ENCODE assay signal across 8 cellular contexts in genomic region chr10:104255244-104255981, GRCh38. TPM values are rescaled to one million over a fixed set of nuclear protein-coding genes. Genes with fewer than 3 reads are reported as not detected.
A peak's percentile ranks its signal among the peaks of the same experiment; 100 is the strongest.
DNase-seq lines count a peak whose midpoint lies in the region; ATAC-seq and TF ChIP-seq lines count a peak whose summit lies in the region.

No MANE protein-coding gene starts in this region.

- peak; percentile 19 for DNase-seq in MM.1S
- DNase-seq in adrenal gland, result peak in 3 of 7 donors; percentile 27 to 64 (median 47)
- no peak for DNase-seq in right cardiac atrium
- no peak for DNase-seq in stimulated activated CD4-positive, alpha-beta T cell treated with anti-CD3 and anti-CD28 coated beads, Interleukin-2, amount 100 ng/mL, for 24 hours

- TF ChIP-seq CTCF in DOHH2 (IDR thresholded peaks at IDR 0.05; ENCODE audit: low read depth, low read length, poor library complexity, severe bottlenecking), result no peak
- no peak for TF ChIP-seq CTCF in MM.1S (IDR thresholded peaks at IDR 0.05; ENCODE audit: low read length)
- TF ChIP-seq CTCF in adrenal gland (IDR thresholded peaks at IDR 0.05), result no peak

- H3K9ac ChIP-seq in MM.1S (ENCODE audit: low read length), result peak overlapping the region; percentile 89
- H3K9ac ChIP-seq in rectal smooth muscle tissue (ENCODE audit: low read length), result peak overlapping the region; percentile 85

- no peaks in the 10 kb centered on the region for H3K27me3 ChIP-seq in DOHH2 (ENCODE audit: control insufficient read depth, low read length)
- H3K27me3 ChIP-seq in MM.1S (replicated peaks; ENCODE audit: insufficient read depth, low read length), result no peaks in the 10 kb centered on the region
- H3K27me3 ChIP-seq in adrenal gland, result no peaks in the 10 kb centered on the region
- H3K27me3 ChIP-seq in right cardiac atrium (ENCODE audit: control insufficient read depth, insufficient read depth), result no peaks in the 10 kb centered on the region
- H3K27me3 ChIP-seq in rectal smooth muscle tissue (ENCODE audit: control insufficient read depth, insufficient read depth, low read length), result no peaks in the 10 kb centered on the region

- H4K20me1 ChIP-seq in DOHH2 (ENCODE audit: control insufficient read depth, insufficient read depth, low read depth, low read length), result 0 out of 2 replicates have a peak, but pooled peaks cover 3% of the 10 kb centered on the region
- H4K20me1 ChIP-seq in MM.1S (ENCODE audit: insufficient read depth, low read length), result no peaks in the 10 kb centered on the region

- H3F3A ChIP-seq in DOHH2 (ENCODE audit: control insufficient read depth, insufficient read depth), result no peaks in the 10 kb centered on the region
- H3F3A ChIP-seq in MM.1S (ENCODE audit: insufficient read depth, low read length), result 0 out of 2 replicates have a peak, but pooled peaks cover 8% of the 10 kb centered on the region

- ATAC-seq in GM21526 (IDR thresholded peaks at IDR 0.05; ENCODE audit: low FRiP score, unreplicated experiment) (peak; percentile 42), right cardiac atrium (peak; percentile 65 to 68), HG02970 (IDR thresholded peaks at IDR 0.05; ENCODE audit: low FRiP score, unreplicated experiment) (no peak)

- intact Hi-C loops in adrenal gland (cut with DNase I) (no loop called here), right cardiac atrium (cut with DNase I) (no loop called here)

- H3K79me2 ChIP-seq in DOHH2 (ENCODE audit: control insufficient read depth, low read length) (peaks cover 57% of the 10 kb centered on the region), MM.1S (ENCODE audit: low read length) (peaks cover 46% of the 10 kb centered on the region)

- H3K27ac ChIP-seq in DOHH2 (ENCODE audit: low read depth, low read length) (peak overlapping the region; percentile 51), MM.1S (ENCODE audit: low read length) (peak overlapping the region; percentile 40; the same call in 1 of the 2 replicates), adrenal gland (peak overlapping the region; percentile 85 to 99 (median 98)), right cardiac atrium (ENCODE audit: low read length) (peak overlapping the region; percentile 99), rectal smooth muscle tissue (ENCODE audit: low read depth, low read length) (peak overlapping the region; percentile 92)

- H2AFZ ChIP-seq in MM.1S (ENCODE audit: low read length), result peak overlapping the region; percentile 94

- H3K4me1 ChIP-seq in DOHH2 (ENCODE audit: control insufficient read depth, low read length) (peaks cover 24% of the 10 kb centered on the region), MM.1S (ENCODE audit: low read length) (peaks cover 12% of the 10 kb centered on the region; the same call in 1 of the 2 replicates), adrenal gland (replicated peaks in 1 of 2) (peaks cover 33 to 67% of the 10 kb centered on the region in 2 donors), right cardiac atrium (ENCODE audit: control insufficient read depth, insufficient read depth, low read length) (peaks cover 2% of the 10 kb centered on the region), rectal smooth muscle tissue (ENCODE audit: control insufficient read depth, insufficient read depth, low read length) (peaks cover 2% of the 10 kb centered on the region)

- no peaks in the 10 kb centered on the region for H3K9me2 ChIP-seq in DOHH2 (replicated peaks; ENCODE audit: control insufficient read depth, low read length)
- no peaks in the 10 kb centered on the region for H3K9me2 ChIP-seq in MM.1S (replicated peaks; ENCODE audit: insufficient read depth, low read length)

- no peaks in the 10 kb centered on the region for H3K9me3 ChIP-seq in DOHH2 (ENCODE audit: control insufficient read depth, insufficient read depth, low read length)
- H3K9me3 ChIP-seq in MM.1S (replicated peaks; ENCODE audit: insufficient read depth, low read length), result no peaks in the 10 kb centered on the region
- no peaks in the 10 kb centered on the region for H3K9me3 ChIP-seq in adrenal gland (replicated peaks in 1 of 3)
- no peaks in the 10 kb centered on the region for H3K9me3 ChIP-seq in right cardiac atrium (ENCODE audit: control insufficient read depth, low read length)

- peak overlapping the region; percentile 95 for H3K4me3 ChIP-seq in DOHH2 (ENCODE audit: low read length)
- peak overlapping the region; percentile 90 for H3K4me3 ChIP-seq in MM.1S (ENCODE audit: low read length)
- H3K4me3 ChIP-seq in adrenal gland, result peak overlapping the region; percentile 45 to 81 (median 68)
- peak overlapping the region; percentile 90 for H3K4me3 ChIP-seq in right cardiac atrium (ENCODE audit: low read length)
- peak overlapping the region; percentile 79 for H3K4me3 ChIP-seq in rectal smooth muscle tissue (ENCODE audit: low read length)

- peak; percentile 65 to 84 for TF ChIP-seq POLR2A in adrenal gland (IDR thresholded peaks at IDR 0.05)

- whole genome bisulfite sequencing in adrenal gland, 4 donors, result 1% methylated on average over 10 to 17 of the region's 17 CpGs
- under 1% methylated on average over 17 of the region's 17 CpGs for WGBS in right cardiac atrium

- H3K4me2 ChIP-seq in DOHH2 (ENCODE audit: low read length) (peak overlapping the region; percentile 93), MM.1S (ENCODE audit: low read depth, low read length) (peak overlapping the region; percentile 78)

- H3K36me3 ChIP-seq in DOHH2 (ENCODE audit: control insufficient read depth, low read length) (peaks cover 45% of the 10 kb centered on the region), MM.1S (replicated peaks; ENCODE audit: insufficient read depth, low read length) (no peaks in the 10 kb centered on the region), adrenal gland (replicated peaks in 1 of 2) (peaks cover 0 to 33% of the 10 kb centered on the region in 2 donors), rectal smooth muscle tissue (ENCODE audit: control insufficient read depth, insufficient read depth, low read length) (peaks cover 7% of the 10 kb centered on the region)

RNA-seq across cellular contexts. Expression of gene GSTO1, which starts 0.7 kb away (rescaled TPM):
- 100 to 1,000 TPM; 108 to 186 (median 153) TPM for total RNA-seq in adrenal gland
- 100 to 1,000 TPM; 130 to 203 (median 192) TPM for polyA plus RNA-seq in adrenal gland
- total RNA-seq in right cardiac atrium, result 100 to 1,000 TPM; 164 to 220 (median 198) TPM
- 351 TPM for polyA plus RNA-seq in right cardiac atrium

RNA-seq across cellular contexts. Expression of gene GSTO2, which starts 13.6 kb away (rescaled TPM):
- total RNA-seq in adrenal gland (1 to 10 TPM; 3.7 to 8.2 (median 6.2) TPM), right cardiac atrium (1 to 10 TPM in 1 of 4 donors, under 1 TPM in 3; 0.37 to 1.1 (median 0.72) TPM)
- polyA plus RNA-seq in adrenal gland (10 to 100 TPM in 1 of 3 donors, 1 to 10 TPM in 2; 6.5 to 13.6 (median 7.9) TPM), right cardiac atrium (0.43 TPM)

RNA-seq across cellular contexts. Expression of gene CFAP43, which starts 23.2 kb away (rescaled TPM):
- total RNA-seq in adrenal gland (1 to 10 TPM in 5 of 8 donors, under 1 TPM in 3; 0.28 to 2.3 (median 1.1) TPM), right cardiac atrium (under 1 TPM; 0.09 to 0.35 (median 0.22) TPM)
- polyA plus RNA-seq in adrenal gland (1 to 10 TPM in 2 of 3 donors, under 1 TPM in 1; 0.70 to 4.2 (median 2.3) TPM), right cardiac atrium (0.18 TPM)

Comparison
In these comparisons a context has a peak if more than half of its experiments do, and no peak if none do; other contexts are left out.
1. H3K27ac ChIP-seq: peak in every context shown above with its lines; median percentile 99 in right cardiac atrium; 98 in adrenal gland; 92 in rectal smooth muscle tissue; 51 in DOHH2; 40 in MM.1S.